ENCODE assay signal across 1 cellular context in genomic region chr3:189490749-189491148, GRCh38.
TF ChIP-seq lines count a peak whose summit lies in the region.

No MANE protein-coding gene starts in this region.

TF ChIP-seq in A549, 52 proteins besides CTCF, POLR2A, EP300 and RAD21 (continued from another document):
- no peak for TF ChIP-seq HOXB5 (CRISPR knock-in tag; IDR thresholded peaks at IDR 0.05)
